Comparison of ENCODE assay signal across 26 cellular contexts in genomic region chr18:49731860-49732311, GRCh38.
DNase-seq lines count a peak whose midpoint lies in the region; ATAC-seq and TF ChIP-seq lines count a peak whose summit lies in the region.
"Had no signal": no experiment of that assay in that cellular context is flagged by ENCODE, and none has a peak within 500 bp of the region (broad histone marks: within the 10 kb centered on the region; RNA-seq: fewer than 3 reads in every experiment).

No MANE protein-coding gene starts in this region.

- H4K20me1 ChIP-seq in osteoblast (ENCODE audit: insufficient read depth, low read length) = no peaks in the 10 kb centered on the region

- H3K4me3 ChIP-seq in LNCaP clone FGC (ENCODE audit: low read depth, low read length) (no peak overlapping the region), right lobe of liver (no peak overlapping the region), upper lobe of right lung (no peak overlapping the region), osteoblast (ENCODE audit: insufficient read depth, low read length) (no peak overlapping the region)
- H3K4me3 ChIP-seq: adrenal gland, body of pancreas, lung, thyroid gland had no signal

- H3K9me3 ChIP-seq in right lobe of liver = no peaks in the 10 kb centered on the region
- H3K9me3 ChIP-seq in upper lobe of right lung = no peaks in the 10 kb centered on the region
- no peaks in the 10 kb centered on the region for H3K9me3 ChIP-seq in osteoblast (ENCODE audit: low read depth, low read length)
- H3K9me3 ChIP-seq: adrenal gland, BE2C, body of pancreas, thyroid gland had no signal

- WGBS in right lobe of liver (ENCODE audit: insufficient coverage, low coverage, low lambda C conversion rate, missing lambda C conversion rate) = 30% methylated on average over 3 of the region's 3 CpGs

- H3K27ac ChIP-seq in right lobe of liver = peak overlapping the region in 2 of 3 donors; percentile 32 to 58
- no peak overlapping the region for H3K27ac ChIP-seq in upper lobe of right lung
- no peak overlapping the region for H3K27ac ChIP-seq in osteoblast (ENCODE audit: low read depth, low read length)
- H3K27ac ChIP-seq: adrenal gland, body of pancreas, HL-60 had no signal

- H2AFZ ChIP-seq in osteoblast (ENCODE audit: low read length) = no peak overlapping the region

- H3K4me2 ChIP-seq in osteoblast (ENCODE audit: insufficient read depth, low read length) = no peak overlapping the region

- peaks cover 0 to 45% (median 20%) of the 10 kb centered on the region in 4 donors for H3K4me1 ChIP-seq in right lobe of liver
- peaks cover 19% of the 10 kb centered on the region for H3K4me1 ChIP-seq in upper lobe of right lung
- peaks cover 19% of the 10 kb centered on the region for H3K4me1 ChIP-seq in osteoblast (ENCODE audit: insufficient read depth, low read length)
- H3K4me1 ChIP-seq: adrenal gland, BE2C had no signal

- TF ChIP-seq POLR2A in right lobe of liver (IDR thresholded peaks at IDR 0.05) = no peak

- H3K79me2 ChIP-seq in osteoblast (ENCODE audit: insufficient read depth, low read length) = no peaks in the 10 kb centered on the region

- no peaks in the 10 kb centered on the region for H3K36me3 ChIP-seq in right lobe of liver
- no peaks in the 10 kb centered on the region for H3K36me3 ChIP-seq in upper lobe of right lung
- no peaks in the 10 kb centered on the region for H3K36me3 ChIP-seq in osteoblast (ENCODE audit: insufficient read depth, low read length)
- H3K36me3 ChIP-seq: adrenal gland, BE2C, thyroid gland had no signal

- TF ChIP-seq CTCF in LNCaP clone FGC (IDR thresholded peaks at IDR 0.05; ENCODE audit: control insufficient read depth, extremely low read depth, insufficient read depth) = no peak
- TF ChIP-seq CTCF in right lobe of liver (IDR thresholded peaks at IDR 0.05) = no peak
- TF ChIP-seq CTCF in upper lobe of right lung (IDR thresholded peaks at IDR 0.05) = no peak
- no peak for TF ChIP-seq CTCF in osteoblast (IDR thresholded peaks at IDR 0.05; ENCODE audit: extremely low read depth, low read depth, low read length)

- peak; percentile 46 for DNase-seq in LNCaP clone FGC (ENCODE audit: low read depth)
- DNase-seq in right lobe of liver = no peak
- DNase-seq in upper lobe of right lung = peak; percentile 17
- no peak for DNase-seq in osteoblast (ENCODE audit: insufficient read length, low spot score, missing footprints)
- DNase-seq in globus pallidus (ENCODE audit: low spot score) = no peak
- DNase-seq: activated CD4-positive, alpha-beta memory T cell treated with anti-CD3 and anti-CD28 coated beads, Interleukin-2, amount 10 ng/mL, durations not matched to agents 7 days and 5 days; activated CD4-positive, CD25-positive, alpha-beta regulatory T cell treated with anti-CD3 and anti-CD28 coated beads, Interleukin-2, amount 50 U/mL, for 72 hours; activated CD8-positive, alpha-beta memory T cell treated with anti-CD3 and anti-CD28 coated beads, Interleukin-2, amount 50 U/mL, for 48 hours; activated naive CD4-positive, alpha-beta T cell treated with anti-CD3 and anti-CD28 coated beads for 36 hours; adrenal gland; BE2C; CD8-positive, alpha-beta memory T cell; NCI-H146; NCI-H226; NCI-H69; SHP77 treated with DMSO at 0.1 percent for 48 hours; stimulated activated CD4-positive, alpha-beta T cell treated with anti-CD3 and anti-CD28 coated beads, Interleukin-12 subunit alpha, Interleukin-12 subunit beta, amount 100 ng/mL, for 4 hours; stimulated activated CD4-positive, alpha-beta T cell treated with anti-CD3 and anti-CD28 coated beads, Interleukin-4, amount 100 ng/mL, for 1 hour; thyroid gland had no signal

- H3K27me3 ChIP-seq in right lobe of liver (no peaks in the 10 kb centered on the region), upper lobe of right lung (no peaks in the 10 kb centered on the region), osteoblast (ENCODE audit: insufficient read depth, low read length) (peaks cover 16% of the 10 kb centered on the region)
- H3K27me3 ChIP-seq: adrenal gland, BE2C, body of pancreas, thyroid gland had no signal

- ATAC-seq in esophagus mucosa (peak; percentile 53), right lobe of liver (peak; percentile 40 to 63 (median 50)), upper lobe of right lung (no peak), GM19351 (IDR thresholded peaks at IDR 0.05; ENCODE audit: unreplicated experiment) (no peak)
- ATAC-seq: body of pancreas, Panc1, sciatic nerve had no signal

- intact Hi-C loops in right lobe of liver (cut with DNase I) = no loop called here
- intact Hi-C loops in upper lobe of right lung (cut with DNase I) = no loop called here

Comparison
In these comparisons a context has a peak if more than half of its experiments do, and no peak if none do; other contexts are left out.
1. DNase-seq: peak in LNCaP clone FGC (single experiment) and upper lobe of right lung (single experiment); none in right lobe of liver (0 of 3), osteoblast (single experiment) and globus pallidus (single experiment).
2. ATAC-seq: peak in esophagus mucosa (single experiment) and right lobe of liver (4 of 4); none in upper lobe of right lung (single experiment) and GM19351 (single experiment).
3. H3K27ac ChIP-seq: peak in right lobe of liver (2 of 3); none in upper lobe of right lung (single experiment) and osteoblast (single experiment).